Comparison of ENCODE assay signal across 6 cellular contexts in genomic region chr19:39398297-39398864, GRCh38. TPM values are rescaled to one million over a fixed set of nuclear protein-coding genes. Genes with fewer than 3 reads are reported as not detected.
DNase-seq lines count a peak whose midpoint lies in the region; ATAC-seq, FAIRE-seq and TF ChIP-seq lines count a peak whose summit lies in the region.

No MANE protein-coding gene starts in this region.

- DNase-seq in NOMO-1 treated with DMSO at 0.1 percent for 48 hours (lab: John Stamatoyannopoulos, UW; ENCODE audit: unreplicated experiment) (peak; percentile 93), K562 (ENCODE audit: extremely low read depth in 1 of 4, low spot score in 3 of 4) (peak in 2 of 4 experiments; percentile 60 to 77), NCI-H2029 treated with DMSO at 0.1 percent for 48 hours (lab: John Stamatoyannopoulos, UW) (no peak), NCI-H524 (lab: John Stamatoyannopoulos, UW) (no peak)
- DNase-seq in naive thymus-derived CD4-positive, alpha-beta T cell: peak in 1 of 9 donors; percentile 62

- peaks cover 41 to 49% of the 10 kb centered on the region in 2 experiments for H3K4me1 ChIP-seq in K562 (replicated peaks in 1 of 2; ENCODE audit: control insufficient read depth in 2 of 2, insufficient read depth in 2 of 2, low read length in 2 of 2)
- H3K4me1 ChIP-seq in naive thymus-derived CD4-positive, alpha-beta T cell (ENCODE audit: control insufficient read depth in 2 of 2, insufficient read depth in 2 of 2, low read length in 2 of 2): peaks cover 39 to 44% of the 10 kb centered on the region in 2 donors

- no peak for TF ChIP-seq RAD21 in K562 (CRISPR knock-in tag; conservative IDR thresholded peaks at IDR 0.05 in 1 of 2, IDR thresholded peaks at IDR 0.05 in 1 of 2)

- peak overlapping the region; percentile 68 for H3K27ac ChIP-seq in K562 (ENCODE audit: extremely low read depth, low read depth, low read length)
- peak overlapping the region; percentile 63 for H3K27ac ChIP-seq in naive thymus-derived CD4-positive, alpha-beta T cell (ENCODE audit: low read depth, low read length)

- H3K4me2 ChIP-seq in K562 (ENCODE audit: insufficient read depth, low read length): peak overlapping the region; percentile 52; the same call in 1 of the 2 replicates

- peak overlapping the region; percentile 33 to 74; a peak in 3 of 4 replicates for H3K9ac ChIP-seq in K562 (ENCODE audit: insufficient read depth in 1 of 2, low read depth in 2 of 2, low read length in 2 of 2)

- peak overlapping the region in 9 of 10 donors; percentile 48 to 80 (median 74) for H3K4me3 Mint-ChIP-seq in naive thymus-derived CD4-positive, alpha-beta T cell

- H4K20me1 ChIP-seq in K562 (replicated peaks; ENCODE audit: control insufficient read depth, insufficient read depth, low read length): no peaks in the 10 kb centered on the region

- H3K9me3 ChIP-seq in K562 (replicated peaks; ENCODE audit: control insufficient read depth, insufficient read depth, low read depth, low read length): no peaks in the 10 kb centered on the region
- H3K9me3 ChIP-seq in naive thymus-derived CD4-positive, alpha-beta T cell (ENCODE audit: control insufficient read depth in 2 of 3, low read length in 3 of 3): no peaks in the 10 kb centered on the region

- H3K36me3 Mint-ChIP-seq in naive thymus-derived CD4-positive, alpha-beta T cell: peaks cover 0 to 19% (median 10%) of the 10 kb centered on the region in 5 donors

- no peak for TF ChIP-seq EP300 in K562 (IDR thresholded peaks at IDR 0.05; ENCODE audit: low read length)

- peaks cover 5% of the 10 kb centered on the region; the same call in 2 of the 3 replicates for H3K79me2 ChIP-seq in K562 (ENCODE audit: control insufficient read depth, insufficient read depth, low read length)

- no peak overlapping the region for H3K4me3 ChIP-seq in K562
- peak overlapping the region; percentile 57 for H3K4me3 ChIP-seq in naive thymus-derived CD4-positive, alpha-beta T cell (ENCODE audit: low read length)

- H2AFZ ChIP-seq in K562 (ENCODE audit: low read depth, low read length): no peak overlapping the region

- intact Hi-C loops in K562 (cut with micrococcal nuclease): no loop called here
- intact Hi-C loops in naive thymus-derived CD4-positive, alpha-beta T cell (cut with micrococcal nuclease): no loop called here

- POLR2A ChIA-PET in K562 (lab: Yijun Ruan, JAX): interaction anchor here (0.5 to 1.8 kb wide), 16 partner anchors 8 to 532 kb away, joined by 3 to 12 read pairs (median 4); partner anchors contain the start of genes RPS16, SAMD4B, SUPT5H and TIMM50
- POLR2A ChIA-PET in naive thymus-derived CD4-positive, alpha-beta T cell (lab: Charles Lee): interaction anchor here (0.7 to 10.1 kb wide), 9 partner anchors 10 to 1889 kb away, joined by 3 to 250 read pairs (median 13); partner anchors contain the start of genes EID2B, GMFG, PLEKHG2 and RPS16

- BruUV-seq in K562 (replicated peaks; lab: Mats Ljungman, UMichigan): TSS peak; percentile 8

- peak; percentile 48 for ATAC-seq in K562
- peak; percentile 26 for ATAC-seq in naive thymus-derived CD4-positive, alpha-beta T cell
- ATAC-seq in HG02840 (IDR thresholded peaks at IDR 0.05; ENCODE audit: low FRiP score, unreplicated experiment): no peak

- CTCF ChIA-PET in K562 (lab: Yijun Ruan, JAX; ENCODE audit: low intra/inter-chr PET ratio): interaction anchor here (4.4 kb wide), 1 partner anchor 13 kb away, joined by 74 read pairs; the partner anchor contains the start of gene PLEKHG2
- CTCF ChIA-PET in naive thymus-derived CD4-positive, alpha-beta T cell (lab: Charles Lee): interaction anchor here (0.7 to 7.4 kb wide), 9 partner anchors 9 to 274 kb away, joined by 3 to 121 read pairs (median 5); partner anchors contain the start of genes PLEKHG2, RPS16 and ZFP36

- H3K4me1 Mint-ChIP-seq in naive thymus-derived CD4-positive, alpha-beta T cell: peaks cover 27 to 64% (median 56%) of the 10 kb centered on the region in 7 donors

- no peaks in the 10 kb centered on the region for H3K27me3 ChIP-seq in K562 (ENCODE audit: control insufficient read depth in 2 of 2, insufficient read depth in 2 of 2, low read length in 2 of 2)
- H3K27me3 ChIP-seq in naive thymus-derived CD4-positive, alpha-beta T cell (ENCODE audit: control insufficient read depth in 2 of 2, insufficient read depth in 2 of 2, low read length in 2 of 2): no peaks in the 10 kb centered on the region

- WGBS in K562 (ENCODE audit: insufficient coverage, low coverage, missing lambda C conversion rate): 63% methylated on average over 11 of the region's 11 CpGs

- no peaks in the 10 kb centered on the region for H3K9me3 Mint-ChIP-seq in naive thymus-derived CD4-positive, alpha-beta T cell

- peaks cover 24% of the 10 kb centered on the region; the same call in 2 of the 3 replicates for H3K36me3 ChIP-seq in K562 (ENCODE audit: control insufficient read depth, insufficient read depth, low read length)
- peaks cover 16 to 28% (median 20%) of the 10 kb centered on the region in 3 experiments for H3K36me3 ChIP-seq in naive thymus-derived CD4-positive, alpha-beta T cell (ENCODE audit: control insufficient read depth in 2 of 3, insufficient read depth in 3 of 3, low read length in 3 of 3)

- TF ChIP-seq CTCF in K562 (IDR thresholded peaks at IDR 0.05 in 2 of 3, conservative IDR thresholded peaks at IDR 0.05 in 1 of 3; ENCODE audit: insufficient read depth in 2 of 3, low read depth in 1 of 3, low read length in 3 of 3): no peak

- H3K27ac Mint-ChIP-seq in naive thymus-derived CD4-positive, alpha-beta T cell: peak overlapping the region; percentile 87 to 99 (median 96)

- H3K9me1 ChIP-seq in K562 (ENCODE audit: control insufficient read depth, insufficient read depth, low read length): peaks cover 3% of the 10 kb centered on the region

- H3K27me3 Mint-ChIP-seq in naive thymus-derived CD4-positive, alpha-beta T cell: no peaks in the 10 kb centered on the region

- no peak for TF ChIP-seq POLR2A in K562 (conservative IDR thresholded peaks at IDR 0.05)

- in situ Hi-C loops in K562 (cut with MboI): no loop called here

- FAIRE-seq in K562 (lab: Jason Lieb, UNC): peak; percentile 80

RNA-seq across cellular contexts. Expression of gene MED29, which starts 7.2 kb away (rescaled TPM):
- 7.8 and 14.7 TPM in 2 replicates for total RNA-seq in K562 (2011; cell fraction: chromatin; rRNA removed; ENCODE audit: low replicate concordance)
- 12.0 and 12.7 TPM in 2 replicates for total RNA-seq in K562 (2011; cell fraction: nucleolus; rRNA removed)
- total RNA-seq in K562 (2011; cell fraction: nucleoplasm; rRNA removed): 13.0 and 17.4 TPM in 2 replicates
- total RNA-seq in K562 (2014; rRNA removed) (16.0 and 22.6 TPM in 2 replicates), K562 (2014; rRNA removed; fragmentation: Illumina TruSeq; extraction: Trizol) (7.0 and 7.2 TPM in 2 replicates), K562 (2015; rRNA removed; fragmentation: Illumina TruSeq; extraction: Trizol) (11.2 and 11.7 TPM in 2 replicates), K562 (2021) (17.3 and 18.0 TPM in 2 replicates)
- polyA plus RNA-seq in K562 (2011; rRNA removed) (11.7 and 12.4 TPM in 2 replicates), K562 (2014; fragmentation: Illumina TruSeq; extraction: Trizol) (18.0 and 19.2 TPM in 2 replicates), K562 (2014; fragmentation: Nextera tagmentation; extraction: Ambion mirVana) (1 to 10 TPM; 1.8 to 2.8 TPM), K562 (2014; rRNA removed) (15.1 and 22.5 TPM in 2 replicates)
- 18.4 and 30.0 TPM in 2 replicates for polyA plus RNA-seq in K562 (2011; cell fraction: cytosol; rRNA removed)
- polyA plus RNA-seq in K562 (2011; cell fraction: nucleus; rRNA removed): 5.3 and 8.7 TPM in 2 replicates
- 14.0 and 19.0 TPM in 2 replicates for polyA plus RNA-seq in K562 (2012)
- polyA minus RNA-seq in K562 (2011; rRNA and poly(A)+ RNA removed): 6.4 and 10.6 TPM in 2 replicates
- polyA minus RNA-seq in K562 (2011; cell fraction: cytosol; rRNA and poly(A)+ RNA removed): 5.9 and 9.0 TPM in 2 replicates
- polyA minus RNA-seq in K562 (2011; cell fraction: nucleus; rRNA and poly(A)+ RNA removed): 15.9 and 16.3 TPM in 2 replicates
- total RNA-seq in naive thymus-derived CD4-positive, alpha-beta T cell: 10 to 100 TPM; 44.2 to 57.2 (median 49.4) TPM
- 10 to 100 TPM; 57.4 to 61.0 TPM for polyA plus RNA-seq in naive thymus-derived CD4-positive, alpha-beta T cell

RNA-seq across cellular contexts. Expression of gene PAF1, which starts 7.5 kb away (rescaled TPM):
- 59.0 and 87.9 TPM in 2 replicates for total RNA-seq in K562 (2011; cell fraction: chromatin; rRNA removed; ENCODE audit: low replicate concordance)
- total RNA-seq in K562 (2011; cell fraction: nucleolus; rRNA removed): 51.6 and 65.2 TPM in 2 replicates
- total RNA-seq in K562 (2011; cell fraction: nucleoplasm; rRNA removed): 40.5 and 40.8 TPM in 2 replicates
- 41.2 and 50.5 TPM in 2 replicates for total RNA-seq in K562 (2014; rRNA removed)
- 22.6 and 23.2 TPM in 2 replicates for total RNA-seq in K562 (2014; rRNA removed; fragmentation: Illumina TruSeq; extraction: Trizol)
- 37.0 and 39.8 TPM in 2 replicates for total RNA-seq in K562 (2015; rRNA removed; fragmentation: Illumina TruSeq; extraction: Trizol)
- 30.7 and 33.8 TPM in 2 replicates for total RNA-seq in K562 (2021)
- 30.1 and 31.6 TPM in 2 replicates for polyA plus RNA-seq in K562 (2011; rRNA removed)
- polyA plus RNA-seq in K562 (2011; cell fraction: cytosol; rRNA removed): 31.4 and 56.3 TPM in 2 replicates
- polyA plus RNA-seq in K562 (2011; cell fraction: nucleus; rRNA removed): 65.9 and 73.6 TPM in 2 replicates
- 37.5 and 43.8 TPM in 2 replicates for polyA plus RNA-seq in K562 (2012)
- 41.1 and 45.0 TPM in 2 replicates for polyA plus RNA-seq in K562 (2014; fragmentation: Illumina TruSeq; extraction: Trizol)
- 1 to 10 TPM; 1.5 to 1.7 TPM for polyA plus RNA-seq in K562 (2014; fragmentation: Nextera tagmentation; extraction: Ambion mirVana)
- 32.4 and 43.5 TPM in 2 replicates for polyA plus RNA-seq in K562 (2014; rRNA removed)
- 38.6 and 43.3 TPM in 2 replicates for polyA minus RNA-seq in K562 (2011; rRNA and poly(A)+ RNA removed)
- 21.1 and 21.3 TPM in 2 replicates for polyA minus RNA-seq in K562 (2011; cell fraction: cytosol; rRNA and poly(A)+ RNA removed)
- 33.7 and 58.5 TPM in 2 replicates for polyA minus RNA-seq in K562 (2011; cell fraction: nucleus; rRNA and poly(A)+ RNA removed)
- total RNA-seq in naive thymus-derived CD4-positive, alpha-beta T cell: 100 to 1,000 TPM in 1 of 5 experiments, 10 to 100 TPM in 4; 42.8 to 104 (median 55.5) TPM
- 10 to 100 TPM; 35.8 to 59.7 TPM for polyA plus RNA-seq in naive thymus-derived CD4-positive, alpha-beta T cell

RNA-seq across cellular contexts. Expression of gene ZFP36, which starts 8.3 kb away (rescaled TPM):
- 9.5 and 19.1 TPM in 2 replicates for total RNA-seq in K562 (2011; cell fraction: chromatin; rRNA removed; ENCODE audit: low replicate concordance)
- total RNA-seq in K562 (2011; cell fraction: nucleolus; rRNA removed): 17.8 and 18.8 TPM in 2 replicates
- 15.0 and 15.3 TPM in 2 replicates for total RNA-seq in K562 (2011; cell fraction: nucleoplasm; rRNA removed)
- total RNA-seq in K562 (2014; rRNA removed) (3.5 and 7.1 TPM in 2 replicates), K562 (2014; rRNA removed; fragmentation: Illumina TruSeq; extraction: Trizol) (1.8 and 2.8 TPM in 2 replicates), K562 (2015; rRNA removed; fragmentation: Illumina TruSeq; extraction: Trizol) (3.7 and 3.8 TPM in 2 replicates), K562 (2021) (17.1 and 20.1 TPM in 2 replicates)
- polyA plus RNA-seq in K562 (2011; rRNA removed) (1.0 and 2.0 TPM in 2 replicates), K562 (2014; fragmentation: Illumina TruSeq; extraction: Trizol) (12.5 and 13.4 TPM in 2 replicates), K562 (2014; fragmentation: Nextera tagmentation; extraction: Ambion mirVana) (1 to 10 TPM; 1.3 to 1.5 TPM), K562 (2014; rRNA removed) (9.2 and 9.5 TPM in 2 replicates)
- polyA plus RNA-seq in K562 (2011; cell fraction: cytosol; rRNA removed): 1.8 and 3.0 TPM in 2 replicates
- 12.7 and 20.7 TPM in 2 replicates for polyA plus RNA-seq in K562 (2011; cell fraction: nucleus; rRNA removed)
- 14.4 and 28.7 TPM in 2 replicates for polyA plus RNA-seq in K562 (2012)
- 0.63 and 0.66 TPM in 2 replicates for polyA minus RNA-seq in K562 (2011; rRNA and poly(A)+ RNA removed)
- polyA minus RNA-seq in K562 (2011; cell fraction: cytosol; rRNA and poly(A)+ RNA removed): 6.1 and 7.0 TPM in 2 replicates
- polyA minus RNA-seq in K562 (2011; cell fraction: nucleus; rRNA and poly(A)+ RNA removed): 11.0 and 12.8 TPM in 2 replicates
- 1,000 to 10,000 TPM in 1 of 5 experiments, 100 to 1,000 TPM in 3, 10 to 100 TPM in 1; 72.1 to 1,250 (median 187) TPM for total RNA-seq in naive thymus-derived CD4-positive, alpha-beta T cell
- 10 to 100 TPM; 75.5 to 97.1 TPM for polyA plus RNA-seq in naive thymus-derived CD4-positive, alpha-beta T cell

RNA-seq across cellular contexts. Expression of gene PLEKHG2, which starts 14.1 kb away (rescaled TPM):
- total RNA-seq in K562 (2011; cell fraction: chromatin; rRNA removed; ENCODE audit: low replicate concordance): 36.8 and 97.0 TPM in 2 replicates
- 44.7 and 54.0 TPM in 2 replicates for total RNA-seq in K562 (2011; cell fraction: nucleolus; rRNA removed)
- total RNA-seq in K562 (2011; cell fraction: nucleoplasm; rRNA removed): 35.4 and 61.8 TPM in 2 replicates
- total RNA-seq in K562 (2014; rRNA removed): 9.8 and 17.1 TPM in 2 replicates
- 5.9 and 6.8 TPM in 2 replicates for total RNA-seq in K562 (2014; rRNA removed; fragmentation: Illumina TruSeq; extraction: Trizol)
- total RNA-seq in K562 (2015; rRNA removed; fragmentation: Illumina TruSeq; extraction: Trizol): 8.1 and 11.4 TPM in 2 replicates
- total RNA-seq in K562 (2021): 41.1 and 45.7 TPM in 2 replicates
- polyA plus RNA-seq in K562 (2011; rRNA removed): 5.4 and 8.5 TPM in 2 replicates
- 4.2 and 6.3 TPM in 2 replicates for polyA plus RNA-seq in K562 (2011; cell fraction: cytosol; rRNA removed)
- 32.9 and 103 TPM in 2 replicates for polyA plus RNA-seq in K562 (2011; cell fraction: nucleus; rRNA removed)
- 22.1 and 34.0 TPM in 2 replicates for polyA plus RNA-seq in K562 (2012)
- polyA plus RNA-seq in K562 (2014; fragmentation: Illumina TruSeq; extraction: Trizol): 18.6 and 27.7 TPM in 2 replicates
- 1 to 10 TPM in 1 of 2 experiments, under 1 TPM in 1; 0.98 to 3.0 TPM for polyA plus RNA-seq in K562 (2014; fragmentation: Nextera tagmentation; extraction: Ambion mirVana)
- polyA plus RNA-seq in K562 (2014; rRNA removed): 14.9 and 18.0 TPM in 2 replicates
- polyA minus RNA-seq in K562 (2011; rRNA and poly(A)+ RNA removed): 2.7 TPM in 2 replicates
- polyA minus RNA-seq in K562 (2011; cell fraction: cytosol; rRNA and poly(A)+ RNA removed): 15.3 and 25.7 TPM in 2 replicates
- polyA minus RNA-seq in K562 (2011; cell fraction: nucleus; rRNA and poly(A)+ RNA removed): 14.0 and 19.9 TPM in 2 replicates
- 100 to 1,000 TPM in 1 of 5 experiments, 10 to 100 TPM in 4; 16.4 to 205 (median 58.2) TPM for total RNA-seq in naive thymus-derived CD4-positive, alpha-beta T cell
- polyA plus RNA-seq in naive thymus-derived CD4-positive, alpha-beta T cell: 10 to 100 TPM in 1 of 2 donors, 1 to 10 TPM in 1; 2.6 to 18.5 TPM

RNA-seq across cellular contexts. Expression of gene RPS16, which starts 37.4 kb away (rescaled TPM):
- total RNA-seq in K562 (2011; cell fraction: chromatin; rRNA removed; ENCODE audit: low replicate concordance): 222 and 453 TPM in 2 replicates
- 784 and 1,002 TPM in 2 replicates for total RNA-seq in K562 (2011; cell fraction: nucleolus; rRNA removed)
- 878 and 1,583 TPM in 2 replicates for total RNA-seq in K562 (2011; cell fraction: nucleoplasm; rRNA removed)
- total RNA-seq in K562 (2014; rRNA removed): 2,011 and 2,125 TPM in 2 replicates
- 82.6 and 146 TPM in 2 replicates for total RNA-seq in K562 (2014; rRNA removed; fragmentation: Illumina TruSeq; extraction: Trizol)
- 114 and 137 TPM in 2 replicates for total RNA-seq in K562 (2015; rRNA removed; fragmentation: Illumina TruSeq; extraction: Trizol)
- total RNA-seq in K562 (2021): 3,072 and 3,267 TPM in 2 replicates
- polyA plus RNA-seq in K562 (2011; rRNA removed): 1,618 and 2,255 TPM in 2 replicates
- polyA plus RNA-seq in K562 (2011; cell fraction: cytosol; rRNA removed): 6,767 and 7,935 TPM in 2 replicates
- 1,399 and 1,697 TPM in 2 replicates for polyA plus RNA-seq in K562 (2011; cell fraction: nucleus; rRNA removed)
- 3,974 and 4,107 TPM in 2 replicates for polyA plus RNA-seq in K562 (2012)
- 2,204 and 2,973 TPM in 2 replicates for polyA plus RNA-seq in K562 (2014; fragmentation: Illumina TruSeq; extraction: Trizol)
- 1,000 to 10,000 TPM; 2,545 to 3,175 TPM for polyA plus RNA-seq in K562 (2014; fragmentation: Nextera tagmentation; extraction: Ambion mirVana)
- 3,400 and 3,671 TPM in 2 replicates for polyA plus RNA-seq in K562 (2014; rRNA removed)
- polyA minus RNA-seq in K562 (2011; rRNA and poly(A)+ RNA removed): 1,356 and 1,489 TPM in 2 replicates
- polyA minus RNA-seq in K562 (2011; cell fraction: cytosol; rRNA and poly(A)+ RNA removed): 1,901 and 2,445 TPM in 2 replicates
- polyA minus RNA-seq in K562 (2011; cell fraction: nucleus; rRNA and poly(A)+ RNA removed): 274 and 520 TPM in 2 replicates
- total RNA-seq in naive thymus-derived CD4-positive, alpha-beta T cell: 1,000 to 10,000 TPM; 2,281 to 4,335 (median 4,063) TPM
- 1,000 to 10,000 TPM; 2,448 to 2,618 TPM for polyA plus RNA-seq in naive thymus-derived CD4-positive, alpha-beta T cell
